ENCODE assay signal across 9 cellular contexts in the genomic region with DNA sequence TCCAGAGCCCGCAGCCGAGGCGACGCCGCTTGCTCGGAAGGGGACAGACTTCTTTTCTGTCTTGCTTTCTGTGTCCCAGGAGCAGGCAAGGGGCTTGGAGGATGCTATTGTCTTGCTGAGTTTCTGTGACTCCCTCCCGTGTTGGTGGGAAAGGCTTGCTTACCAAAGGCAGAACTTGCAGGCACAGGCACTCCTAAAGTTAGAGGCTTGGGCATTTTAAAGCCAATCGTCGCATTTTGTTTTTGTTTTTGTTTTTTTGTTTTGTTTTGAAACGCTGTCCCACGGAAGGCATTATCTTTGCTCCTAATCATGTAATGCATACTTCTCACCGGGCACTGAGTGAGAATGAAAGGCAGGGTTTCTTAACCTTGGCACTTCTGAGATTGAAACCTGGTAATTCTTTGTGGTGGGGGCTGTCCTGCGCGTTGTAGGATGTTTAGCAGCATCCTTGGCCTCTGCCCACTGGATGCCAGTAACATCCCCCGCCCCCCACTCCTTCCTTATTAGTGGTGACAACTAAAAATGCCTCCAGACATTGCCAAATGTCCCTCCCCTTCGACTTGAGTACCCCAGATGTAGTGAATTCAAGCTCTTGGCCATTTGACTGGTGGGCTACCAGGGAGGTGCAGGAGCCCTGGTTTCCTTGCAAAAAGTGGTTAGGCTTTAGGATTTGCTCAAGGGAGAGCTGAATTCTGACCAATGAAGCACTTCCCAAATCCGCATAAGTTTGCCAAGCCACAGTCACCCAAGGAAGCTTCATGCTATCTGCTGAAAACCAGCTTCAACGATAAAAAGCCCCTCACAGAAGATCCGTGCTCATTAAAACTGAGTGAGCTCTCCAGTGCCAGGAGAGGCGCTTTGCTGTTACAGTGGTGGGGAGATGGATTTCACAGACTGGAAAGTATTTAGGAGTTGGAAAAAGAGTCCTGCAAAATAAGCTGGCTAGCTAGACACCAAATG. TPM values are rescaled to one million over a fixed set of nuclear protein-coding genes. Genes with fewer than 3 reads are reported as not detected.
DNase-seq lines count a peak whose midpoint lies in the region; ATAC-seq and TF ChIP-seq lines count a peak whose summit lies in the region.
"Had no signal": no experiment of that assay in that cellular context is flagged by ENCODE, and none has a peak within 500 bp of the region (broad histone marks: within the 10 kb centered on the region; RNA-seq: fewer than 3 reads in every experiment).

No MANE protein-coding gene starts in this region.

- peak; percentile 2 for DNase-seq in NCI-H524 treated with DMSO at 0.1 percent for 48 hours (lab: John Stamatoyannopoulos, UW)
- DNase-seq in natural killer cell: no peak
- no peak for DNase-seq in SKM-1 treated with dmso at 0.1 percent for 144 hours (lab: John Stamatoyannopoulos, UW; ENCODE audit: unreplicated experiment)
- DNase-seq in CD1c-positive myeloid dendritic cell (ENCODE audit: extremely low spot score): no peak
- DNase-seq in 8988T: no peak
- DNase-seq in DMS53 (lab: John Stamatoyannopoulos, UW): no peak

- peak overlapping the region; percentile 71 for H3K9ac ChIP-seq in ES-I3 (ENCODE audit: low read depth, low read length)

- no peaks in the 10 kb centered on the region for H3K4me1 ChIP-seq in ES-I3 (ENCODE audit: insufficient read depth, low read length)
- peaks cover 5% of the 10 kb centered on the region for H3K4me1 ChIP-seq in ectodermal cell (ENCODE audit: control insufficient read depth, insufficient read depth, low read length)

- H3K36me3 Mint-ChIP-seq in natural killer cell: no peaks in the 10 kb centered on the region

- H3K36me3 ChIP-seq in ES-I3 (ENCODE audit: insufficient read depth, low read length) (no peaks in the 10 kb centered on the region), ectodermal cell (ENCODE audit: control insufficient read depth, insufficient read depth, low read length) (no peaks in the 10 kb centered on the region)

- H3K4me1 Mint-ChIP-seq in natural killer cell: peaks cover 12 to 17% of the 10 kb centered on the region in 2 donors

- peaks cover 46 to 52% of the 10 kb centered on the region in 2 donors for H3K27me3 Mint-ChIP-seq in natural killer cell (ENCODE audit: low read depth in 2 of 2)

- H3K9me3 ChIP-seq in ES-I3 (ENCODE audit: control insufficient read depth, insufficient read depth, low read length): no peaks in the 10 kb centered on the region
- H3K9me3 ChIP-seq in ectodermal cell (ENCODE audit: control insufficient read depth, low read length): no peaks in the 10 kb centered on the region

- ATAC-seq in natural killer cell: no peak

- H3K27ac ChIP-seq in ectodermal cell (ENCODE audit: insufficient read depth, low read depth, low read length, poor library complexity, severe bottlenecking): no peak overlapping the region

- no peak overlapping the region for H3K27ac Mint-ChIP-seq in natural killer cell

- H3K27me3 ChIP-seq in ectodermal cell (ENCODE audit: control insufficient read depth, insufficient read depth, low read length, poor library complexity, severe bottlenecking): peaks cover 19% of the 10 kb centered on the region

- TF ChIP-seq CTCF in natural killer cell (IDR thresholded peaks at IDR 0.05): no peak

- intact Hi-C loops in natural killer cell (cut with micrococcal nuclease): no loop called here

- 1 to 2% methylated on average over 20 of the region's 20 CpGs for WGBS in ectodermal cell, 2 experiments

- H3K4me3 Mint-ChIP-seq in natural killer cell: peak overlapping the region; percentile 83

- peak overlapping the region; percentile 80 for H3K4me3 ChIP-seq in ectodermal cell (ENCODE audit: insufficient read depth, low read depth, low read length)

- H3K9me3 Mint-ChIP-seq in natural killer cell: no peaks in the 10 kb centered on the region

RNA-seq across cellular contexts. Expression of gene ANTXR1, which starts 1.1 kb away (rescaled TPM):
- 20.0 TPM for polyA plus RNA-seq in ectodermal cell (2013, experiment 1 of 4)
- polyA plus RNA-seq in ectodermal cell (2013, experiment 2 of 4): 17.7 TPM
- polyA plus RNA-seq in ectodermal cell (2013, experiment 3 of 4): 13.0 TPM
- polyA plus RNA-seq in ectodermal cell (2013, experiment 4 of 4): 16.9 TPM
- total RNA-seq in natural killer cell: not detected
- total RNA-seq: T-helper 2 cell treated with Interferon-gamma antibody and Interleukin-4, amounts not matched to agents 100 ng/mL and 5 ng/mL, for 36 hours had no signal

RNA-seq across cellular contexts. Expression of gene GKN1, which starts 39.7 kb away (rescaled TPM):
- polyA plus RNA-seq in ectodermal cell (2013, experiment 1 of 4): not detected
- polyA plus RNA-seq in ectodermal cell (2013, experiment 2 of 4): not detected
- not detected for polyA plus RNA-seq in ectodermal cell (2013, experiment 3 of 4)
- polyA plus RNA-seq in ectodermal cell (2013, experiment 4 of 4): not detected
- total RNA-seq in natural killer cell: not detected
- total RNA-seq: T-helper 2 cell treated with Interferon-gamma antibody and Interleukin-4, amounts not matched to agents 100 ng/mL and 5 ng/mL, for 36 hours had no signal
